ENCODE assay signal across 23 cellular contexts in genomic region chr19:2320939-2321338, GRCh38. TPM values are rescaled to one million over a fixed set of nuclear protein-coding genes. Genes with fewer than 3 reads are reported as not detected.
"Had no signal": no experiment of that assay in that cellular context is flagged by ENCODE, and none has a peak within 500 bp of the region (broad histone marks: within the 10 kb centered on the region; RNA-seq: fewer than 3 reads in every experiment).

No MANE protein-coding gene starts in this region.

- H3K9ac ChIP-seq: neural progenitor cell had no signal

- H3K27ac ChIP-seq: dorsolateral prefrontal cortex, heart right ventricle, left lung, lower lobe of right lung, neural progenitor cell, ovary, right atrium auricular region, sigmoid colon, skin epidermis had no signal

- H3K9me3 ChIP-seq: heart right ventricle, left lung, lower lobe of right lung, ovary, right atrium auricular region, sigmoid colon had no signal

- H2AFZ ChIP-seq: neural progenitor cell had no signal

- H3K27me3 ChIP-seq: dorsolateral prefrontal cortex, heart right ventricle, left lung, neural progenitor cell, ovary, right atrium auricular region, sigmoid colon had no signal

- ATAC-seq: heart right ventricle; left lung; lower lobe of right lung; natural killer cell treated with Interleukin-12 subunit alpha and Interleukin-12 subunit beta and Interleukin-15 and Interleukin-18, amount 100 ng/mL, for 72 hours had no signal

- H3K4me2 ChIP-seq: neural progenitor cell had no signal

- H3K36me3 ChIP-seq: neural progenitor cell, ovary had no signal

- DNase-seq: cortex of kidney; dorsolateral prefrontal cortex; effector CD8-positive, alpha-beta T cell; heart right ventricle; islet precursor cell; lower lobe of right lung; nucleus accumbens; ovary; sigmoid colon; stimulated activated naive CD4-positive, alpha-beta T cell treated with Interleukin-2 at 50 U/mL for 16 hours; trophoblast cell had no signal

- FAIRE-seq: frontal cortex had no signal

- H3K4me3 ChIP-seq: dorsolateral prefrontal cortex, heart right ventricle, left lung, lower lobe of right lung, neural progenitor cell, ovary, right atrium auricular region, sigmoid colon, skin epidermis had no signal

RNA-seq across cellular contexts. Expression of gene LINGO3, which starts 13.0 kb away (rescaled TPM):
- total RNA-seq: fibroblast of lung, heart right ventricle, lower lobe of right lung, myocyte, ovary, right atrium auricular region, urinary bladder had no signal
- polyA plus RNA-seq: fibroblast of lung, heart right ventricle, ovary had no signal

RNA-seq across cellular contexts. Expression of gene PEAK3, which starts 39.0 kb away (rescaled TPM):
- total RNA-seq: fibroblast of lung, mesothelial cell of epicardium, urinary bladder had no signal
- polyA plus RNA-seq: fibroblast of lung had no signal

RNA-seq across cellular contexts. Expression of gene TMPRSS9, which starts 39.1 kb away (rescaled TPM):
- total RNA-seq: fibroblast of lung; heart right ventricle; left lung; lower lobe of right lung; mucosa of gallbladder; myocyte; natural killer cell treated with Interleukin-12 subunit alpha and Interleukin-12 subunit beta and Interleukin-15 and Interleukin-18, amount 100 ng/mL, for 72 hours; posterior vena cava; right atrium auricular region had no signal
- polyA plus RNA-seq: fibroblast of lung had no signal
